In genomic region chr15:40843885-40844542, GRCh38 we compare ENCODE assay signal across 3 cellular contexts.
TF ChIP-seq lines count a peak whose summit lies in the region.

TSS of gene SPINT1 (plus strand) at chr15:40844048. CDS start at chr15:40844555, 507 bp downstream.

TF ChIP-seq in SK-N-SH, 30 proteins besides CTCF, POLR2A, EP300 and RAD21:
- TF ChIP-seq PBX3 (IDR thresholded peaks at IDR 0.05) = no peak
- TF ChIP-seq RFX5 (IDR thresholded peaks at IDR 0.05; ENCODE audit: low read length) = no peak
- no peak for TF ChIP-seq SMC3 (IDR thresholded peaks at IDR 0.05; ENCODE audit: low read depth, low read length)
- TF ChIP-seq GABPA (IDR thresholded peaks at IDR 0.05; ENCODE audit: low read depth) = no peak
- TF ChIP-seq TCF12 (IDR thresholded peaks at IDR 0.05) = no peak
- TF ChIP-seq FOSL2 (IDR thresholded peaks at IDR 0.05; ENCODE audit: borderline replicate concordance, low read depth) = no peak
- no peak for TF ChIP-seq RCOR1 (IDR thresholded peaks at IDR 0.05; ENCODE audit: low read length)
- TF ChIP-seq ZBTB33 (IDR thresholded peaks at IDR 0.05; ENCODE audit: borderline replicate concordance, low read depth) = no peak

TF ChIP-seq in K562, 482 proteins besides CTCF, POLR2A, EP300 and RAD21 (continues in another document):
- TF ChIP-seq EZH2 (IDR thresholded peaks at IDR 0.05; ENCODE audit: borderline replicate concordance, low read depth, low read length) = no peak
- peak; percentile 70; the same call in 1 of the 2 replicates for TF ChIP-seq ARID4B (CRISPR knock-in tag; IDR thresholded peaks at IDR 0.05)
- no peak for TF ChIP-seq CAMTA2 (CRISPR knock-in tag; conservative IDR thresholded peaks at IDR 0.05)
- TF ChIP-seq GTF2F1 (IDR thresholded peaks at IDR 0.05; ENCODE audit: low read depth, low read length) = no peak
- no peak for TF ChIP-seq ATF3 (IDR thresholded peaks at IDR 0.05)
- no peak for TF ChIP-seq ATF3 (CRISPR knock-in tag; conservative IDR thresholded peaks at IDR 0.05)
- TF ChIP-seq PYGO2 (tag; IDR thresholded peaks at IDR 0.05) = no peak
- peak; percentile 27 for TF ChIP-seq PHF20 (IDR thresholded peaks at IDR 0.05; ENCODE audit: partially characterized antibody)
- no peak for TF ChIP-seq ZNF785 (CRISPR knock-in tag; IDR thresholded peaks at IDR 0.05)
- 0 out of 2 replicates have a peak, but pooled peaks have one; percentile 22 for TF ChIP-seq TFAP4 (CRISPR knock-in tag; IDR thresholded peaks at IDR 0.05; ENCODE audit: borderline replicate concordance)
- no peak for TF ChIP-seq TOE1 (IDR thresholded peaks at IDR 0.05; ENCODE audit: borderline replicate concordance)
- TF ChIP-seq TOE1 (CRISPR knock-in tag; IDR thresholded peaks at IDR 0.05; ENCODE audit: borderline replicate concordance, low read depth) = no peak
- TF ChIP-seq GABPB2 (CRISPR knock-in tag; conservative IDR thresholded peaks at IDR 0.05) = no peak
- peak; percentile 94 for TF ChIP-seq ZEB2 (IDR thresholded peaks at IDR 0.05)
- peak; percentile 43; the same call in 1 of the 2 replicates for TF ChIP-seq PHF8 (IDR thresholded peaks at IDR 0.05; ENCODE audit: borderline replicate concordance, low read length)
- no peak for TF ChIP-seq ESRRA (IDR thresholded peaks at IDR 0.05; ENCODE audit: borderline replicate concordance, low read depth)
- TF ChIP-seq ARID3B (CRISPR knock-in tag; IDR thresholded peaks at IDR 0.05; ENCODE audit: borderline replicate concordance) = no peak
- no peak for TF ChIP-seq CCNT2 (IDR thresholded peaks at IDR 0.05; ENCODE audit: borderline replicate concordance, extremely low read depth, insufficient read length, low read depth, low read length)
- no peak for TF ChIP-seq RBM17 (IDR thresholded peaks at IDR 0.05; ENCODE audit: borderline replicate concordance, low read depth, low read length)
- TF ChIP-seq CTBP1 (IDR thresholded peaks at IDR 0.05; ENCODE audit: borderline replicate concordance) = peak; percentile 80

TF ChIP-seq in HepG2, 621 proteins besides CTCF, POLR2A, EP300 and RAD21:
- TF ChIP-seq ZFY (CRISPR knock-in tag; IDR thresholded peaks at IDR 0.05) (peak; percentile 33; the same call in 1 of the 2 replicates), ZNF777 (CRISPR knock-in tag; IDR thresholded peaks at IDR 0.05) (peak; percentile 77), TBX2 (CRISPR knock-in tag; IDR thresholded peaks at IDR 0.05; ENCODE audit: borderline replicate concordance) (0 out of 2 replicates have a peak, but pooled peaks have one; percentile 31), ZNF773 (CRISPR knock-in tag; IDR thresholded peaks at IDR 0.05; ENCODE audit: borderline replicate concordance) (0 out of 2 replicates have a peak, but pooled peaks have one; percentile 22), ZNF263 (CRISPR knock-in tag; IDR thresholded peaks at IDR 0.05) (peak; percentile 88), SIN3B (IDR thresholded peaks at IDR 0.05; ENCODE audit: low read length) (no peak), ZFX (CRISPR knock-in tag; IDR thresholded peaks at IDR 0.05; ENCODE audit: low read depth) (peak; percentile 32; the same call in 1 of the 2 replicates), MEIS2 (CRISPR knock-in tag; IDR thresholded peaks at IDR 0.05) (0 out of 2 replicates have a peak, but pooled peaks have one; percentile 15), JUND (CRISPR knock-in tag; IDR thresholded peaks at IDR 0.05) (no peak), ZNF800 (CRISPR knock-in tag; IDR thresholded peaks at IDR 0.05) (0 out of 2 replicates have a peak, but pooled peaks have one; percentile 20), KLF12 (CRISPR knock-in tag; IDR thresholded peaks at IDR 0.05; ENCODE audit: borderline replicate concordance) (peak; percentile 22; the same call in 1 of the 2 replicates), ZNF652 (CRISPR knock-in tag; IDR thresholded peaks at IDR 0.05; ENCODE audit: borderline replicate concordance, low read depth) (no peak), HNRNPLL (IDR thresholded peaks at IDR 0.05; ENCODE audit: low read depth, low read length, poor library complexity, severe bottlenecking) (peak; percentile 81), ZEB1 (IDR thresholded peaks at IDR 0.05; ENCODE audit: insufficient replicate concordance, low read depth) (peak; percentile 97), ZNF687 (CRISPR knock-in tag; IDR thresholded peaks at IDR 0.05) (peak; percentile 24; the same call in 1 of the 2 replicates), HCFC1 (IDR thresholded peaks at IDR 0.05; ENCODE audit: low read depth, low read length) (no peak)
